In genomic region chr12:64723630-64724029, GRCh38 we compare ENCODE assay signal across 14 cellular contexts. TPM values are rescaled to one million over a fixed set of nuclear protein-coding genes. Genes with fewer than 3 reads are reported as not detected.
A peak's percentile ranks its signal among the peaks of the same experiment; 100 is the strongest.
DNase-seq lines count a peak whose midpoint lies in the region; ATAC-seq lines count a peak whose summit lies in the region.
"Had no signal": no experiment of that assay in that cellular context is flagged by ENCODE, and none has a peak within 500 bp of the region (broad histone marks: within the 10 kb centered on the region; RNA-seq: fewer than 3 reads in every experiment).

No MANE protein-coding gene starts in this region.

- H4K20me1 ChIP-seq in Karpas-422 (ENCODE audit: insufficient read depth, low read depth, low read length) = no peaks in the 10 kb centered on the region

- H3K27me3 Mint-ChIP-seq in activated naive CD4-positive, alpha-beta T cell treated with anti-CD3 and anti-CD28 coated beads, Interleukin-2, amount 50 U/mL, for 24 hours = no peaks in the 10 kb centered on the region
- H3K27me3 Mint-ChIP-seq in T-helper 17 cell = no peaks in the 10 kb centered on the region
- H3K27me3 Mint-ChIP-seq in effector memory CD8-positive, alpha-beta T cell = no peaks in the 10 kb centered on the region

- H3K9ac ChIP-seq in Karpas-422 (ENCODE audit: low read length) = no peak overlapping the region

- no peaks in the 10 kb centered on the region for H3K9me2 ChIP-seq in Karpas-422 (replicated peaks; ENCODE audit: insufficient read depth, low read length)

- peak overlapping the region; percentile 46 for H3K27ac Mint-ChIP-seq in activated naive CD4-positive, alpha-beta T cell treated with anti-CD3 and anti-CD28 coated beads, Interleukin-2, amount 50 U/mL, for 24 hours
- peak overlapping the region; percentile 90 for H3K27ac Mint-ChIP-seq in T-helper 17 cell
- peak overlapping the region; percentile 42 to 59 for H3K27ac Mint-ChIP-seq in effector memory CD8-positive, alpha-beta T cell
- H3K27ac Mint-ChIP-seq: HFFc6 had no signal

- H3K4me1 ChIP-seq in Karpas-422 (ENCODE audit: low read length) = no peaks in the 10 kb centered on the region
- H3K4me1 ChIP-seq: BE2C had no signal

- DNase-seq in activated naive CD4-positive, alpha-beta T cell treated with Interleukin-2 at 50 U/mL for 16 hours = no peak
- DNase-seq in T-helper 17 cell (no peak), Karpas-422 (no peak), NCI-H526 (lab: John Stamatoyannopoulos, UW) (no peak)
- no peak for DNase-seq in effector memory CD8-positive, alpha-beta T cell
- DNase-seq: BE2C, HFFc6, NCI-H1048, NCI-H146, NCI-H345, NCI-H69 had no signal

- H3K4me1 Mint-ChIP-seq in activated naive CD4-positive, alpha-beta T cell treated with anti-CD3 and anti-CD28 coated beads, Interleukin-2, amount 50 U/mL, for 24 hours = peaks cover 7% of the 10 kb centered on the region
- peaks cover 13% of the 10 kb centered on the region for H3K4me1 Mint-ChIP-seq in T-helper 17 cell
- H3K4me1 Mint-ChIP-seq in effector memory CD8-positive, alpha-beta T cell (ENCODE audit: low read depth in 2 of 2) = peaks cover 6 to 19% of the 10 kb centered on the region in 2 donors

- H3K36me3 Mint-ChIP-seq in activated naive CD4-positive, alpha-beta T cell treated with anti-CD3 and anti-CD28 coated beads, Interleukin-2, amount 50 U/mL, for 24 hours = peaks cover 25% of the 10 kb centered on the region
- peaks cover 10% of the 10 kb centered on the region for H3K36me3 Mint-ChIP-seq in T-helper 17 cell (ENCODE audit: low read depth)
- H3K36me3 Mint-ChIP-seq in effector memory CD8-positive, alpha-beta T cell (ENCODE audit: insufficient read depth) = peaks cover 20% of the 10 kb centered on the region

- no peak overlapping the region for H3K4me2 ChIP-seq in Karpas-422 (ENCODE audit: low read depth, low read length, poor library complexity, severe bottlenecking)

- H3K9me3 ChIP-seq in T-helper 17 cell (ENCODE audit: control insufficient read depth, low read length, poor library complexity, severe bottlenecking) (no peaks in the 10 kb centered on the region), Karpas-422 (ENCODE audit: low read length) (no peaks in the 10 kb centered on the region)
- H3K9me3 ChIP-seq: BE2C had no signal

- ATAC-seq in T-helper 17 cell (peak; percentile 67), GM21529 (IDR thresholded peaks at IDR 0.05; ENCODE audit: unreplicated experiment) (no peak)
- peak; percentile 67 for ATAC-seq in effector memory CD8-positive, alpha-beta T cell (replicated peaks)
- ATAC-seq: K562 had no signal

- no peak overlapping the region for H3K27ac ChIP-seq in Karpas-422 (ENCODE audit: low read length)

- no peaks in the 10 kb centered on the region for H3K79me2 ChIP-seq in Karpas-422 (ENCODE audit: low read length)

- H3K4me3 ChIP-seq in Karpas-422 (ENCODE audit: low read length) = no peak overlapping the region
- H3K4me3 ChIP-seq: K562 had no signal

- no peaks in the 10 kb centered on the region for H3K9me3 Mint-ChIP-seq in activated naive CD4-positive, alpha-beta T cell treated with anti-CD3 and anti-CD28 coated beads, Interleukin-2, amount 50 U/mL, for 24 hours
- H3K9me3 Mint-ChIP-seq in effector memory CD8-positive, alpha-beta T cell = no peaks in the 10 kb centered on the region
- H3K9me3 Mint-ChIP-seq: HFFc6 had no signal

- H3K27me3 ChIP-seq in Karpas-422 (ENCODE audit: low read length) = no peaks in the 10 kb centered on the region
- H3K27me3 ChIP-seq: BE2C had no signal

- H3K4me3 Mint-ChIP-seq in activated naive CD4-positive, alpha-beta T cell treated with anti-CD3 and anti-CD28 coated beads, Interleukin-2, amount 50 U/mL, for 24 hours = no peak overlapping the region
- H3K4me3 Mint-ChIP-seq in T-helper 17 cell = no peak overlapping the region
- peak overlapping the region in 1 of 2 donors; percentile 50 for H3K4me3 Mint-ChIP-seq in effector memory CD8-positive, alpha-beta T cell
- H3K4me3 Mint-ChIP-seq: HFFc6 had no signal

- H3K36me3 ChIP-seq in Karpas-422 (ENCODE audit: insufficient read depth, low read length) = 0 out of 2 replicates have a peak, but pooled peaks cover 9% of the 10 kb centered on the region

- no peak overlapping the region for H2AFZ ChIP-seq in Karpas-422 (ENCODE audit: low read length)

RNA-seq across cellular contexts. Expression of gene GNS, which starts 35.6 kb away (rescaled TPM):
- 10 to 100 TPM; 21.0 to 22.4 TPM for total RNA-seq in T-helper 17 cell
- 25.2 and 49.5 TPM in 2 replicates for total RNA-seq in Karpas-422 (2014; rRNA removed; shearing (Covaris generic); ENCODE audit: low replicate concordance)
